Comparison of ENCODE assay signal across 1 cellular context in the genomic region with DNA sequence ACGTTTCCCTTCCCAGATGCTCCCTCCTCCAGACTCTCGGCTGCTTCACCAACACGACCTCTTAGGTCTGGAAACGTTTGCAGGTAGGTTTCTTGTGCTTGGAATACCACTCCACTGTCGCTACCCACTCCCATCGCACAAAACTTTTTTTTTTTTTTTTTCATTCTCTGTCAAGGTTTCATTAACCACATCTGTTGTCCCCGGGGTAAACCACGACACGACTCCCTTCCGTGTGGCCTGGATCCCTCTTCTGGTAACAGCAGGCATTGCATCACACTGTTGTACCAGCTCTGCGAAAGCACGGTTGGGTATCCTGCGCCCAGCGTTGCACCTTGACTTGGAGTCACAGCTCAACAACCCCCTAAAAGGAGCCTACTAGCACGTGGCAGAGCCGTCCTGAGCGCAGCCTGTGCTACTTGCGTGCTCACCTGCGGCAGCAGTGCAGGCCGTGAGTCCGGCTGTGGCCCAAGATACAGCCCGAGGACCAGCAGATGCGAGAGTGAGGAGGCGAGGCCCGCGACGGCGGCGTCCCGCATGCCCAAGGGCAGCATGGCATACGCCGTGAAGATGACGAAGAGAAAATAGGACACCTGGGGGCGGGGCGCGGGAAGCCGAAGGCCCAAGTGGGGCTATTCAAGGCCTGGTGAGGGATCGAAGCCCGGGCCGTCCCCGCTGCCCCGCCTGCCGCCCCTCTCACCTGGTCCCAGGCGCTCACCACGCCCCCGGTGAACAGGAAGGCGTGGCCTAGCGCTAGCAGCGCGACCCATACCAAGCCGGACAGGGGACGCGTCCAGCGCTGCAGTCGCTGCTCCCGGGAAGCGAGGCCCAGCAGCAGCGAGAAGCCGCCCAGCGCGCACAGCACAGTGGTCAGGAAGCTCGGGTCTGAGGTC.
A peak's percentile ranks its signal among the peaks of the same experiment; 100 is the strongest.
TF ChIP-seq lines count a peak whose summit lies in the region.

No MANE protein-coding gene starts in this region.

TF ChIP-seq in HepG2, 621 proteins besides CTCF, POLR2A, EP300 and RAD21 (continues in another document):
- no peak for TF ChIP-seq MAFK (conservative IDR thresholded peaks at IDR 0.05 in 1 of 2, IDR thresholded peaks at IDR 0.05 in 1 of 2; ENCODE audit: low read length in 2 of 2)
- peak; percentile 100 for TF ChIP-seq EED (CRISPR knock-in tag; IDR thresholded peaks at IDR 0.05)
- TF ChIP-seq AKAP8 (CRISPR knock-in tag; IDR thresholded peaks at IDR 0.05) = peak; percentile 81
- TF ChIP-seq ZBTB20 (CRISPR knock-in tag; IDR thresholded peaks at IDR 0.05; ENCODE audit: borderline replicate concordance, low read depth) = peak; percentile 93; the same call in 1 of the 2 replicates
- TF ChIP-seq REL (CRISPR knock-in tag; conservative IDR thresholded peaks at IDR 0.05) = peak; percentile 95
- TF ChIP-seq, protein P1, sequence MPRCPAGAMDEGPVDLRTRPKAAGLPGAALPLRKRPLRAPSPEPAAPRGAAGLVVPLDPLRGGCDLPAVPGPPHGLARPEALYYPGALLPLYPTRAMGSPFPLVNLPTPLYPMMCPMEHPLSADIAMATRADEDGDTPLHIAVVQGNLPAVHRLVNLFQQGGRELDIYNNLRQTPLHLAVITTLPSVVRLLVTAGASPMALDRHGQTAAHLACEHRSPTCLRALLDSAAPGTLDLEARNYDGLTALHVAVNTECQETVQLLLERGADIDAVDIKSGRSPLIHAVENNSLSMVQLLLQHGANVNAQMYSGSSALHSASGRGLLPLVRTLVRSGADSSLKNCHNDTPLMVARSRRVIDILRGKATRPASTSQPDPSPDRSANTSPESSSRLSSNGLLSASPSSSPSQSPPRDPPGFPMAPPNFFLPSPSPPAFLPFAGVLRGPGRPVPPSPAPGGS (CRISPR knock-in tag; IDR thresholded peaks at IDR 0.05) = peak; percentile 94
- no peak for TF ChIP-seq CC2D1A (CRISPR knock-in tag; IDR thresholded peaks at IDR 0.05)
- TF ChIP-seq, protein P2, sequence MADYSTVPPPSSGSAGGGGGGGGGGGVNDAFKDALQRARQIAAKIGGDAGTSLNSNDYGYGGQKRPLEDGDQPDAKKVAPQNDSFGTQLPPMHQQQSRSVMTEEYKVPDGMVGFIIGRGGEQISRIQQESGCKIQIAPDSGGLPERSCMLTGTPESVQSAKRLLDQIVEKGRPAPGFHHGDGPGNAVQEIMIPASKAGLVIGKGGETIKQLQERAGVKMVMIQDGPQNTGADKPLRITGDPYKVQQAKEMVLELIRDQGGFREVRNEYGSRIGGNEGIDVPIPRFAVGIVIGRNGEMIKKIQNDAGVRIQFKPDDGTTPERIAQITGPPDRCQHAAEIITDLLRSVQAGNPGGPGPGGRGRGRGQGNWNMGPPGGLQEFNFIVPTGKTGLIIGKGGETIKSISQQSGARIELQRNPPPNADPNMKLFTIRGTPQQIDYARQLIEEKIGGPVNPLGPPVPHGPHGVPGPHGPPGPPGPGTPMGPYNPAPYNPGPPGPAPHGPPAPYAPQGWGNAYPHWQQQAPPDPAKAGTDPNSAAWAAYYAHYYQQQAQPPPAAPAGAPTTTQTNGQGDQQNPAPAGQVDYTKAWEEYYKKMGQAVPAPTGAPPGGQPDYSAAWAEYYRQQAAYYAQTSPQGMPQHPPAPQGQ (CRISPR knock-in tag; IDR thresholded peaks at IDR 0.05; ENCODE audit: borderline replicate concordance) = 0 out of 2 replicates have a peak, but pooled peaks have one; percentile 6
- TF ChIP-seq JDP2 (CRISPR knock-in tag; IDR thresholded peaks at IDR 0.05; ENCODE audit: borderline replicate concordance) = peak; percentile 87; the same call in 1 of the 2 replicates
- TF ChIP-seq, protein P3, sequence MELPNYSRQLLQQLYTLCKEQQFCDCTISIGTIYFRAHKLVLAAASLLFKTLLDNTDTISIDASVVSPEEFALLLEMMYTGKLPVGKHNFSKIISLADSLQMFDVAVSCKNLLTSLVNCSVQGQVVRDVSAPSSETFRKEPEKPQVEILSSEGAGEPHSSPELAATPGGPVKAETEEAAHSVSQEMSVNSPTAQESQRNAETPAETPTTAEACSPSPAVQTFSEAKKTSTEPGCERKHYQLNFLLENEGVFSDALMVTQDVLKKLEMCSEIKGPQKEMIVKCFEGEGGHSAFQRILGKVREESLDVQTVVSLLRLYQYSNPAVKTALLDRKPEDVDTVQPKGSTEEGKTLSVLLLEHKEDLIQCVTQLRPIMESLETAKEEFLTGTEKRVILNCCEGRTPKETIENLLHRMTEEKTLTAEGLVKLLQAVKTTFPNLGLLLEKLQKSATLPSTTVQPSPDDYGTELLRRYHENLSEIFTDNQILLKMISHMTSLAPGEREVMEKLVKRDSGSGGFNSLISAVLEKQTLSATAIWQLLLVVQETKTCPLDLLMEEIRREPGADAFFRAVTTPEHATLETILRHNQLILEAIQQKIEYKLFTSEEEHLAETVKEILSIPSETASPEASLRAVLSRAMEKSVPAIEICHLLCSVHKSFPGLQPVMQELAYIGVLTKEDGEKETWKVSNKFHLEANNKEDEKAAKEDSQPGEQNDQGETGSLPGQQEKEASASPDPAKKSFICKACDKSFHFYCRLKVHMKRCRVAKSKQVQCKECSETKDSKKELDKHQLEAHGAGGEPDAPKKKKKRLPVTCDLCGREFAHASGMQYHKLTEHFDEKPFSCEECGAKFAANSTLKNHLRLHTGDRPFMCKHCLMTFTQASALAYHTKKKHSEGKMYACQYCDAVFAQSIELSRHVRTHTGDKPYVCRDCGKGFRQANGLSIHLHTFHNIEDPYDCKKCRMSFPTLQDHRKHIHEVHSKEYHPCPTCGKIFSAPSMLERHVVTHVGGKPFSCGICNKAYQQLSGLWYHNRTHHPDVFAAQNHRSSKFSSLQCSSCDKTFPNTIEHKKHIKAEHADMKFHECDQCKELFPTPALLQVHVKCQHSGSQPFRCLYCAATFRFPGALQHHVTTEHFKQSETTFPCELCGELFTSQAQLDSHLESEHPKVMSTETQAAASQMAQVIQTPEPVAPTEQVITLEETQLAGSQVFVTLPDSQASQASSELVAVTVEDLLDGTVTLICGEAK (IDR thresholded peaks at IDR 0.05) = no peak
- TF ChIP-seq, protein P3 (CRISPR knock-in tag; IDR thresholded peaks at IDR 0.05) = peak; percentile 95
- TF ChIP-seq, protein P4, sequence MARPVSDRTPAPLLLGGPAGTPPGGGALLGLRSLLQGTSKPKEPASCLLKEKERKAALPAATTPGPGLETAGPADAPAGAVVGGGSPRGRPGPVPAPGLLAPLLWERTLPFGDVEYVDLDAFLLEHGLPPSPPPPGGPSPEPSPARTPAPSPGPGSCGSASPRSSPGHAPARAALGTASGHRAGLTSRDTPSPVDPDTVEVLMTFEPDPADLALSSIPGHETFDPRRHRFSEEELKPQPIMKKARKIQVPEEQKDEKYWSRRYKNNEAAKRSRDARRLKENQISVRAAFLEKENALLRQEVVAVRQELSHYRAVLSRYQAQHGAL (CRISPR knock-in tag; IDR thresholded peaks at IDR 0.05; ENCODE audit: not compliant biosample characterization) = no peak
- no peak for TF ChIP-seq RBM22 (optimal IDR thresholded peaks at IDR 0.05; ENCODE audit: low read length)
- TF ChIP-seq ZNF354B (CRISPR knock-in tag; IDR thresholded peaks at IDR 0.05) = peak; percentile 87; the same call in 1 of the 2 replicates
- TF ChIP-seq, protein P5, sequence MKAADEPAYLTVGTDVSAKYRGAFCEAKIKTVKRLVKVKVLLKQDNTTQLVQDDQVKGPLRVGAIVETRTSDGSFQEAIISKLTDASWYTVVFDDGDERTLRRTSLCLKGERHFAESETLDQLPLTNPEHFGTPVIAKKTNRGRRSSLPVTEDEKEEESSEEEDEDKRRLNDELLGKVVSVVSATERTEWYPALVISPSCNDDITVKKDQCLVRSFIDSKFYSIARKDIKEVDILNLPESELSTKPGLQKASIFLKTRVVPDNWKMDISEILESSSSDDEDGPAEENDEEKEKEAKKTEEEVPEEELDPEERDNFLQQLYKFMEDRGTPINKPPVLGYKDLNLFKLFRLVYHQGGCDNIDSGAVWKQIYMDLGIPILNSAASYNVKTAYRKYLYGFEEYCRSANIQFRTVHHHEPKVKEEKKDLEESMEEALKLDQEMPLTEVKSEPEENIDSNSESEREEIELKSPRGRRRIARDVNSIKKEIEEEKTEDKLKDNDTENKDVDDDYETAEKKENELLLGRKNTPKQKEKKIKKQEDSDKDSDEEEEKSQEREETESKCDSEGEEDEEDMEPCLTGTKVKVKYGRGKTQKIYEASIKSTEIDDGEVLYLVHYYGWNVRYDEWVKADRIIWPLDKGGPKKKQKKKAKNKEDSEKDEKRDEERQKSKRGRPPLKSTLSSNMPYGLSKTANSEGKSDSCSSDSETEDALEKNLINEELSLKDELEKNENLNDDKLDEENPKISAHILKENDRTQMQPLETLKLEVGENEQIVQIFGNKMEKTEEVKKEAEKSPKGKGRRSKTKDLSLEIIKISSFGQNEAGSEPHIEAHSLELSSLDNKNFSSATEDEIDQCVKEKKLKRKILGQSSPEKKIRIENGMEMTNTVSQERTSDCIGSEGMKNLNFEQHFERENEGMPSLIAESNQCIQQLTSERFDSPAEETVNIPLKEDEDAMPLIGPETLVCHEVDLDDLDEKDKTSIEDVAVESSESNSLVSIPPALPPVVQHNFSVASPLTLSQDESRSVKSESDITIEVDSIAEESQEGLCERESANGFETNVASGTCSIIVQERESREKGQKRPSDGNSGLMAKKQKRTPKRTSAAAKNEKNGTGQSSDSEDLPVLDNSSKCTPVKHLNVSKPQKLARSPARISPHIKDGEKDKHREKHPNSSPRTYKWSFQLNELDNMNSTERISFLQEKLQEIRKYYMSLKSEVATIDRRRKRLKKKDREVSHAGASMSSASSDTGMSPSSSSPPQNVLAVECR (CRISPR knock-in tag; IDR thresholded peaks at IDR 0.05; ENCODE audit: borderline replicate concordance) = peak; percentile 88
- peak; percentile 91 for TF ChIP-seq KLF15 (CRISPR knock-in tag; IDR thresholded peaks at IDR 0.05; ENCODE audit: borderline replicate concordance)
- TF ChIP-seq, protein P6, sequence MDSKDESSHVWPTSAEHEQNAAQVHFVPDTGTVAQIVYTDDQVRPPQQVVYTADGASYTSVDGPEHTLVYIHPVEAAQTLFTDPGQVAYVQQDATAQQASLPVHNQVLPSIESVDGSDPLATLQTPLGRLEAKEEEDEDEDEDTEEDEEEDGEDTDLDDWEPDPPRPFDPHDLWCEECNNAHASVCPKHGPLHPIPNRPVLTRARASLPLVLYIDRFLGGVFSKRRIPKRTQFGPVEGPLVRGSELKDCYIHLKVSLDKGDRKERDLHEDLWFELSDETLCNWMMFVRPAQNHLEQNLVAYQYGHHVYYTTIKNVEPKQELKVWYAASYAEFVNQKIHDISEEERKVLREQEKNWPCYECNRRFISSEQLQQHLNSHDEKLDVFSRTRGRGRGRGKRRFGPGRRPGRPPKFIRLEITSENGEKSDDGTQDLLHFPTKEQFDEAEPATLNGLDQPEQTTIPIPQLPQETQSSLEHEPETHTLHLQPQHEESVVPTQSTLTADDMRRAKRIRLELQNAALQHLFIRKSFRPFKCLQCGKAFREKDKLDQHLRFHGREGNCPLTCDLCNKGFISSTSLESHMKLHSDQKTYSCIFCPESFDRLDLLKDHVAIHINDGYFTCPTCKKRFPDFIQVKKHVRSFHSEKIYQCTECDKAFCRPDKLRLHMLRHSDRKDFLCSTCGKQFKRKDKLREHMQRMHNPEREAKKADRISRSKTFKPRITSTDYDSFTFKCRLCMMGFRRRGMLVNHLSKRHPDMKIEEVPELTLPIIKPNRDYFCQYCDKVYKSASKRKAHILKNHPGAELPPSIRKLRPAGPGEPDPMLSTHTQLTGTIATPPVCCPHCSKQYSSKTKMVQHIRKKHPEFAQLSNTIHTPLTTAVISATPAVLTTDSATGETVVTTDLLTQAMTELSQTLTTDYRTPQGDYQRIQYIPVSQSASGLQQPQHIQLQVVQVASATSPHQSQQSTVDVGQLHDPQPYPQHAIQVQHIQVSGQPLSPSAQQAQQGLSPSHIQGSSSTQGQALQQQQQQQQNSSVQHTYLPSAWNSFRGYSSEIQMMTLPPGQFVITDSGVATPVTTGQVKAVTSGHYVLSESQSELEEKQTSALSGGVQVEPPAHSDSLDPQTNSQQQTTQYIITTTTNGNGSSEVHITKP (CRISPR knock-in tag; IDR thresholded peaks at IDR 0.05; ENCODE audit: low read depth) = 0 out of 2 replicates have a peak, but pooled peaks have one; percentile 76
- TF ChIP-seq RXRA (CRISPR knock-in tag; IDR thresholded peaks at IDR 0.05) = peak; percentile 44
- TF ChIP-seq ZNF557 (CRISPR knock-in tag; IDR thresholded peaks at IDR 0.05) = 0 out of 2 replicates have a peak, but pooled peaks have one; percentile 32
- peak; percentile 90; the same call in 1 of the 2 replicates for TF ChIP-seq ZNF383 (CRISPR knock-in tag; IDR thresholded peaks at IDR 0.05; ENCODE audit: borderline replicate concordance)
- TF ChIP-seq ZNF335 (CRISPR knock-in tag; IDR thresholded peaks at IDR 0.05) = no peak; the same call in 1 of the 2 replicates
- peak; percentile 88; the same call in 1 of the 2 replicates for TF ChIP-seq HES4 (CRISPR knock-in tag; IDR thresholded peaks at IDR 0.05; ENCODE audit: borderline replicate concordance)
- no peak; the same call in 1 of the 2 replicates for TF ChIP-seq ZNF746 (CRISPR knock-in tag; IDR thresholded peaks at IDR 0.05)
- TF ChIP-seq ZNF674 (CRISPR knock-in tag; IDR thresholded peaks at IDR 0.05; ENCODE audit: low read depth) = peak; percentile 91; the same call in 1 of the 2 replicates
- TF ChIP-seq HDAC6 (IDR thresholded peaks at IDR 0.05; ENCODE audit: low read depth, low read length) = no peak
